16 cellular contexts compared by ENCODE assay signal in the genomic region with DNA sequence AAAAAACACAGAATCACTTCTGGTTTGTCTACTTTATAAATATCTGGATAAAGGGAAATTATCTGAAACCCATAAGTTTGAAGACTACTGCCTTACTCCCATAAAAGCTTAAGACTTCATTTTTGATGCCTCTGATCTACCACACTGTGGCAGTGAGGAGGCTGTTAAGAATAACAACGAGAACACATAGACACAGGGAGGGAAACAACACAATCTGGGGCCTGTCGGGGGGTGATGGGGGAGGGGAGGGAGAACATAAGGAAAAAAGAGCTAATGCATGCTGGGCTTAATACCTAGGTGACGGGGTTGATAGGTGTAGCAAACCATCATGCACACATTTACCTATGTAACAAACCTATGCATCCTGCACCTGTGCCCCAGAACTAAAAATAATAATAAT.
DNase-seq lines count a peak whose midpoint lies in the region; ATAC-seq and TF ChIP-seq lines count a peak whose summit lies in the region.
"Had no signal": no experiment of that assay in that cellular context is flagged by ENCODE, and none has a peak within 500 bp of the region (broad histone marks: within the 10 kb centered on the region; RNA-seq: fewer than 3 reads in every experiment).

No MANE protein-coding gene starts in this region.

- TF ChIP-seq CTCF in endodermal cell (conservative IDR thresholded peaks at IDR 0.05) (peak; percentile 27), neural progenitor cell (IDR thresholded peaks at IDR 0.05) (peak; percentile 16)

- H3K4me3 ChIP-seq in NT2/D1 (ENCODE audit: insufficient read length, low read depth) = no peak overlapping the region
- H3K4me3 ChIP-seq in endodermal cell (ENCODE audit: low read length) = no peak overlapping the region
- H3K4me3 ChIP-seq in neural progenitor cell = no peak overlapping the region
- no peak overlapping the region for H3K4me3 ChIP-seq in H7 (ENCODE audit: insufficient read depth, low read depth, low read length)
- H3K4me3 ChIP-seq: HAP-1 had no signal

- no peaks in the 10 kb centered on the region for H3K79me2 ChIP-seq in neural progenitor cell (ENCODE audit: low read depth)

- H3K4me1 Mint-ChIP-seq in endodermal cell (peaks cover 5% of the 10 kb centered on the region), neural progenitor cell (peaks cover 6% of the 10 kb centered on the region)
- H3K4me1 Mint-ChIP-seq: IgD-negative memory B cell had no signal

- DNase-seq in NCI-H146 (lab: John Stamatoyannopoulos, UW) = peak; percentile 4
- DNase-seq in NCI-H146 treated with DMSO at 0.1 percent for 48 hours (lab: John Stamatoyannopoulos, UW; ENCODE audit: unreplicated experiment) = no peak
- DNase-seq in NT2/D1 (ENCODE audit: low read depth, low spot score) = peak; percentile 1
- DNase-seq in endodermal cell = peak; percentile 50
- DNase-seq in neural progenitor cell (ENCODE audit: low spot score) = peak; percentile 6
- no peak for DNase-seq in H7
- DNase-seq in hepatic stellate cell (ENCODE audit: low spot score) = no peak
- DNase-seq: Caco-2; CD8-positive, alpha-beta T cell; DMS53; GF-D8 had no signal

- 59% methylated on average over 2 of the region's 3 CpGs; no CpG with 5 or more reads in 1 of the 2 experiments for WGBS in endodermal cell (ENCODE audit: insufficient coverage in 1 of 2, insufficient read length in 1 of 2), 2 experiments

- H3K27ac Mint-ChIP-seq in endodermal cell (no peak overlapping the region), neural progenitor cell (peak overlapping the region; percentile 58)
- H3K27ac Mint-ChIP-seq: CD14-positive monocyte; CD8-positive, alpha-beta T cell; IgD-negative memory B cell had no signal

- no peaks in the 10 kb centered on the region for H3K9me3 Mint-ChIP-seq in endodermal cell
- H3K9me3 Mint-ChIP-seq in neural progenitor cell = peaks cover 2% of the 10 kb centered on the region
- H3K9me3 Mint-ChIP-seq: CD14-positive monocyte; CD8-positive, alpha-beta T cell had no signal

- no peak overlapping the region for H3K4me2 ChIP-seq in neural progenitor cell

- no peaks in the 10 kb centered on the region for H3F3A ChIP-seq in neural progenitor cell (ENCODE audit: low read depth)

- H3K4me1 ChIP-seq in NT2/D1 (ENCODE audit: insufficient read depth, insufficient read length) = no peaks in the 10 kb centered on the region
- H3K4me1 ChIP-seq in endodermal cell (ENCODE audit: control insufficient read depth, insufficient read depth, low read length) = no peaks in the 10 kb centered on the region
- no peaks in the 10 kb centered on the region for H3K4me1 ChIP-seq in neural progenitor cell
- H3K4me1 ChIP-seq: Caco-2, HAP-1 had no signal

- no peaks in the 10 kb centered on the region for H3K27me3 ChIP-seq in NT2/D1 (ENCODE audit: insufficient read depth, insufficient read length)
- no peaks in the 10 kb centered on the region for H3K27me3 ChIP-seq in endodermal cell (ENCODE audit: control insufficient read depth, insufficient read depth, low read length, poor library complexity, severe bottlenecking)
- H3K27me3 ChIP-seq in neural progenitor cell = no peaks in the 10 kb centered on the region
- H3K27me3 ChIP-seq in H7 (ENCODE audit: control insufficient read depth, insufficient read depth, low read length) = no peaks in the 10 kb centered on the region

- no peaks in the 10 kb centered on the region for H3K9me3 ChIP-seq in NT2/D1 (ENCODE audit: insufficient read depth, low read length)
- H3K9me3 ChIP-seq in endodermal cell (ENCODE audit: control insufficient read depth, low read length) = no peaks in the 10 kb centered on the region
- H3K9me3 ChIP-seq in neural progenitor cell (ENCODE audit: low read depth) = no peaks in the 10 kb centered on the region
- H3K9me3 ChIP-seq: Caco-2, HAP-1 had no signal

- no peak overlapping the region for H2AFZ ChIP-seq in neural progenitor cell (replicated peaks)

- H3K36me3 ChIP-seq in NT2/D1 (ENCODE audit: insufficient read depth, insufficient read length, low read length) = no peaks in the 10 kb centered on the region
- no peaks in the 10 kb centered on the region for H3K36me3 ChIP-seq in endodermal cell (ENCODE audit: control insufficient read depth, insufficient read depth, low read length)
- no peaks in the 10 kb centered on the region for H3K36me3 ChIP-seq in neural progenitor cell
- H3K36me3 ChIP-seq in H7 (replicated peaks; ENCODE audit: control insufficient read depth, insufficient read depth, low read length) = no peaks in the 10 kb centered on the region
- H3K36me3 ChIP-seq: HAP-1 had no signal

- H3K4me3 Mint-ChIP-seq in endodermal cell = no peak overlapping the region
- H3K4me3 Mint-ChIP-seq in neural progenitor cell = no peak overlapping the region
- H3K4me3 Mint-ChIP-seq: CD14-positive monocyte; CD8-positive, alpha-beta T cell; IgD-negative memory B cell had no signal

- no peak overlapping the region for H3K27ac ChIP-seq in endodermal cell (ENCODE audit: low read depth, low read length)
- H3K27ac ChIP-seq in neural progenitor cell = no peak overlapping the region
- H3K27ac ChIP-seq: 22Rv1 had no signal

- H3K36me3 Mint-ChIP-seq in endodermal cell (ENCODE audit: low read depth) = no peaks in the 10 kb centered on the region
- no peaks in the 10 kb centered on the region for H3K36me3 Mint-ChIP-seq in neural progenitor cell
- H3K36me3 Mint-ChIP-seq: CD14-positive monocyte; CD8-positive, alpha-beta T cell; IgD-negative memory B cell had no signal

- H3K27me3 Mint-ChIP-seq in endodermal cell (ENCODE audit: insufficient read depth) (no peaks in the 10 kb centered on the region), neural progenitor cell (ENCODE audit: insufficient read depth, low read depth) (no peaks in the 10 kb centered on the region)
- H3K27me3 Mint-ChIP-seq: IgD-negative memory B cell had no signal

- ATAC-seq in HG03039 (IDR thresholded peaks at IDR 0.05; ENCODE audit: unreplicated experiment) = no peak
- ATAC-seq: CD8-positive, alpha-beta T cell had no signal

- H4K20me1 ChIP-seq in neural progenitor cell (ENCODE audit: low read depth) = no peaks in the 10 kb centered on the region

- H3K9ac ChIP-seq in NT2/D1 (ENCODE audit: insufficient read length, low read depth) = no peak overlapping the region
- no peak overlapping the region for H3K9ac ChIP-seq in endodermal cell (ENCODE audit: extremely low read depth, low read length, poor library complexity, severe bottlenecking)
- no peak overlapping the region for H3K9ac ChIP-seq in neural progenitor cell

Comparison
In these comparisons a context has a peak if more than half of its experiments do, and no peak if none do; other contexts are left out.
1. DNase-seq: peak in NCI-H146 (single experiment), NT2/D1 (single experiment), endodermal cell (single experiment) and neural progenitor cell (single experiment); none in NCI-H146 treated with DMSO at 0.1 percent for 48 hours (single experiment), H7 (single experiment) and hepatic stellate cell (single experiment).